In genomic region chr21:33491373-33492102, GRCh38 we compare ENCODE assay signal across 8 cellular contexts. TPM values are rescaled to one million over a fixed set of nuclear protein-coding genes. Genes with fewer than 3 reads are reported as not detected.
DNase-seq lines count a peak whose midpoint lies in the region; ATAC-seq and TF ChIP-seq lines count a peak whose summit lies in the region.

DNAJC28 (minus strand) TSS chr21:33491716; CDS start chr21:33489393, 2,323 bp downstream.

- no peaks in the 10 kb centered on the region for H3K27me3 Mint-ChIP-seq in activated B cell treated with CpG ODN at 0.5 μM for 24 hours

- H3K36me3 Mint-ChIP-seq in activated B cell treated with CpG ODN at 0.5 μM for 24 hours (ENCODE audit: low read depth), result peaks cover 2% of the 10 kb centered on the region

- no peaks in the 10 kb centered on the region for H3K9me3 Mint-ChIP-seq in activated B cell treated with CpG ODN at 0.5 μM for 24 hours

- intact Hi-C loops in activated B cell treated with CpG ODN at 0.5 μM for 24 hours (cut with micrococcal nuclease), result loop anchor here (1.0 to 10.0 kb wide), 6 partner anchors 11 to 1097 kb away; partner anchors contain the start of genes CRYZL1, DONSON, GART and SYNJ1

- H3K27ac Mint-ChIP-seq in activated B cell treated with CpG ODN at 0.5 μM for 24 hours, result peak within 1 kb of the TSS; percentile 72

- H3K4me1 Mint-ChIP-seq in activated B cell treated with CpG ODN at 0.5 μM for 24 hours, result peaks cover 10% of the 10 kb centered on the region

- POLR2A ChIA-PET in activated B cell treated with CpG ODN at 0.5 μM for 24 hours (lab: Charles Lee), result interaction anchor here (0.6 to 2.0 kb wide), 13 partner anchors 10 to 721 kb away, joined by 3 to 71 read pairs (median 4); partner anchors contain the start of genes DONSON, GART, IFNAR1 and PAXBP1

- CTCF ChIA-PET in activated B cell treated with CpG ODN at 0.5 μM for 24 hours (lab: Charles Lee), result interaction anchor here (0.7 to 1.4 kb wide), 3 partner anchors 11 to 294 kb away, joined by 3 to 13 read pairs (median 6); partner anchors contain the start of genes DONSON and TMEM50B

- peak within 1 kb of the TSS; percentile 92 for H3K4me3 Mint-ChIP-seq in activated B cell treated with CpG ODN at 0.5 μM for 24 hours

- DNase-seq in AG08395 (ENCODE audit: low spot score) (peak; percentile 96), NCI-H2227 treated with DMSO at 0.1 percent for 48 hours (lab: John Stamatoyannopoulos, UW) (peak; percentile 97), activated B cell treated with CpG ODN at 0.5 μM for 24 hours (peak; percentile 97), inferior parietal cortex (ENCODE audit: extremely low spot score) (peak; percentile 99)
- DNase-seq in central memory CD4-positive, alpha-beta T cell, result peak; percentile 93
- peak; percentile 88 to 90 for DNase-seq in stimulated activated CD4-positive, alpha-beta T cell treated with anti-CD3 and anti-CD28 coated beads, Interleukin-12 subunit alpha, Interleukin-12 subunit beta, amount 100 ng/mL, for 24 hours (ENCODE audit: low read depth in 2 of 2)

- no peak for TF ChIP-seq CTCF in activated B cell treated with CpG ODN at 0.5 μM for 24 hours (IDR thresholded peaks at IDR 0.05)

- peak; percentile 97 for ATAC-seq in GM18907 (IDR thresholded peaks at IDR 0.05; ENCODE audit: unreplicated experiment)
- peak; percentile 97 for ATAC-seq in HG03139 (IDR thresholded peaks at IDR 0.05; ENCODE audit: unreplicated experiment)
- ATAC-seq in activated B cell treated with CpG ODN at 0.5 μM for 24 hours (ENCODE audit: low read depth), result peak; percentile 98

RNA-seq across cellular contexts. Expression of gene DNAJC28, which starts in this region (rescaled TPM):
- 0.53 and 0.66 TPM in 2 replicates for total RNA-seq in activated B cell treated with CpG ODN at 0.5 μM for 24 hours

Comparison
In these comparisons a context has a peak if more than half of its experiments do, and no peak if none do; other contexts are left out.
1. Peak in every context shown above with its lines: DNase-seq and ATAC-seq.
2. Peak in DNase-seq and ATAC-seq in activated B cell treated with CpG ODN at 0.5 μM for 24 hours; RNA of the gene not detected or under 1 TPM.